25 cellular contexts compared by ENCODE assay signal in genomic region chr11:103234974-103235373, GRCh38.
DNase-seq lines count a peak whose midpoint lies in the region; ATAC-seq and TF ChIP-seq lines count a peak whose summit lies in the region.
"Had no signal": no experiment of that assay in that cellular context is flagged by ENCODE, and none has a peak within 500 bp of the region (broad histone marks: within the 10 kb centered on the region; RNA-seq: fewer than 3 reads in every experiment).

No MANE protein-coding gene starts in this region.

- peaks cover 0 to 5% of the 10 kb centered on the region in 2 experiments; a peak in 2 of 4 replicates for H3K4me1 ChIP-seq in SK-N-SH (ENCODE audit: control insufficient read depth in 1 of 2, insufficient read depth in 2 of 2, low read depth in 1 of 2, low read length in 1 of 2)
- H3K4me1 ChIP-seq in osteoblast (ENCODE audit: insufficient read depth, low read length) = no peaks in the 10 kb centered on the region
- H3K4me1 ChIP-seq: BLaER1 treated with 17β-estradiol and CSF1 and Interleukin-3, amounts not matched to agents 10 nM and 100 nM; heart left ventricle; psoas muscle; stomach; upper lobe of left lung had no signal

- no peaks in the 10 kb centered on the region for H3K9me3 ChIP-seq in SK-N-SH
- no peaks in the 10 kb centered on the region for H3K9me3 ChIP-seq in osteoblast (ENCODE audit: low read depth, low read length)
- H3K9me3 ChIP-seq: BLaER1 treated with 17β-estradiol and CSF1 and Interleukin-3, amounts not matched to agents 10 nM and 100 nM; heart left ventricle; psoas muscle; stomach; upper lobe of left lung had no signal

- 21% methylated on average over 2 of the region's 2 CpGs for WGBS in SK-N-SH (ENCODE audit: low lambda C conversion rate)

- H3K27ac ChIP-seq in SK-N-SH (ENCODE audit: low read depth in 2 of 2, low read length in 1 of 2) (peak overlapping the region; percentile 56 to 58; a peak in 3 of 4 replicates), osteoblast (ENCODE audit: low read depth, low read length) (peak overlapping the region; percentile 13)
- H3K27ac ChIP-seq: BLaER1 treated with 17β-estradiol and CSF1 and Interleukin-3, amounts not matched to agents 10 nM and 100 nM; epithelial cell of prostate; heart left ventricle; psoas muscle; stomach; upper lobe of left lung had no signal

- H3F3A ChIP-seq in SK-N-SH (replicated peaks; ENCODE audit: insufficient read depth) = peaks cover 10% of the 10 kb centered on the region

- DNase-seq in ELR (ENCODE audit: low read depth) (peak; percentile 16), SK-N-SH (no peak), fibroblast of gingiva (ENCODE audit: low read depth) (peak; percentile 75), osteoblast (ENCODE audit: insufficient read length, low spot score, missing footprints) (peak; percentile 21), hypothalamus (lab: John Stamatoyannopoulos, UW) (no peak)
- DNase-seq: activated CD4-positive, alpha-beta T cell treated with anti-CD3 and anti-CD28 coated beads, Interleukin-2, amount 10 ng/mL, durations not matched to agents 24 days and 14 days; activated naive CD8-positive, alpha-beta T cell treated with anti-CD3 and anti-CD28 coated beads, Interleukin-2, amount 10 ng/mL, durations not matched to agents 7 days and 5 days; heart left ventricle; KG1; NCI-H1694 treated with DMSO at 0.1 percent for 48 hours; NCI-H2227 treated with DMSO at 0.1 percent for 48 hours; NCI-H774; psoas muscle; SHP77; stimulated activated CD4-positive, alpha-beta T cell treated with anti-CD3 and anti-CD28 coated beads, Interleukin-4, amount 100 ng/mL, for 4 hours; stomach; T-helper 1 cell; upper lobe of left lung had no signal

- no peak for ATAC-seq in HG03520 (IDR thresholded peaks at IDR 0.05; ENCODE audit: unreplicated experiment)
- ATAC-seq in GM19035 (IDR thresholded peaks at IDR 0.05; ENCODE audit: unreplicated experiment) = no peak
- ATAC-seq in GM21526 (IDR thresholded peaks at IDR 0.05; ENCODE audit: low FRiP score, unreplicated experiment) = no peak
- ATAC-seq: GM23338, left lobe of liver, psoas muscle had no signal

- no peak for TF ChIP-seq RAD21 in SK-N-SH (IDR thresholded peaks at IDR 0.05; ENCODE audit: low read length)

- H3K4me2 ChIP-seq in SK-N-SH = no peak overlapping the region
- peak overlapping the region; percentile 13 for H3K4me2 ChIP-seq in osteoblast (ENCODE audit: insufficient read depth, low read length)
- H3K4me2 ChIP-seq: BLaER1 treated with 17β-estradiol and CSF1 and Interleukin-3, amounts not matched to agents 10 nM and 100 nM; GM23338 had no signal

- peak overlapping the region; percentile 57; the same call in 1 of the 2 replicates for H2AFZ ChIP-seq in SK-N-SH (ENCODE audit: low read depth)
- no peak overlapping the region for H2AFZ ChIP-seq in osteoblast (ENCODE audit: low read length)
- H2AFZ ChIP-seq: GM23338 had no signal

- TF ChIP-seq EP300 in SK-N-SH (IDR thresholded peaks at IDR 0.05; ENCODE audit: borderline replicate concordance in 1 of 2, low read depth in 1 of 2, low read length in 1 of 2) = no peak

- H3K9ac ChIP-seq in SK-N-SH = no peak overlapping the region
- H3K9ac ChIP-seq: BLaER1 treated with 17β-estradiol and CSF1 and Interleukin-3, amounts not matched to agents 10 nM and 100 nM had no signal

- H3K79me2 ChIP-seq in SK-N-SH (ENCODE audit: insufficient read depth) (no peaks in the 10 kb centered on the region), osteoblast (ENCODE audit: insufficient read depth, low read length) (no peaks in the 10 kb centered on the region)

- H3K27me3 ChIP-seq in SK-N-SH (ENCODE audit: insufficient read depth) (no peaks in the 10 kb centered on the region), osteoblast (ENCODE audit: insufficient read depth, low read length) (no peaks in the 10 kb centered on the region)
- H3K27me3 ChIP-seq: BLaER1 treated with 17β-estradiol and CSF1 and Interleukin-3, amounts not matched to agents 10 nM and 100 nM; heart left ventricle; stomach; upper lobe of left lung had no signal

- H4K20me1 ChIP-seq in SK-N-SH (ENCODE audit: insufficient read depth) (no peaks in the 10 kb centered on the region), osteoblast (ENCODE audit: insufficient read depth, low read length) (no peaks in the 10 kb centered on the region)
- H4K20me1 ChIP-seq: BLaER1 treated with 17β-estradiol and CSF1 and Interleukin-3, amounts not matched to agents 10 nM and 100 nM had no signal

- TF ChIP-seq CTCF in SK-N-SH (IDR thresholded peaks at IDR 0.05) = no peak
- TF ChIP-seq CTCF in osteoblast (IDR thresholded peaks at IDR 0.05; ENCODE audit: extremely low read depth, low read depth, low read length) = no peak

- POLR2A ChIA-PET in SK-N-SH (lab: Yijun Ruan, JAX) = no interaction called here

- CTCF ChIA-PET in SK-N-SH (lab: Yijun Ruan, JAX) = no interaction called here

- H3K36me3 ChIP-seq in SK-N-SH (replicated peaks in 1 of 2; ENCODE audit: control insufficient read depth in 1 of 2, insufficient read depth in 2 of 2, low read length in 1 of 2) = peaks cover 9 to 19% of the 10 kb centered on the region in 2 experiments
- H3K36me3 ChIP-seq in osteoblast (ENCODE audit: insufficient read depth, low read length) = no peaks in the 10 kb centered on the region

- no peak overlapping the region for H3K4me3 ChIP-seq in SK-N-SH (ENCODE audit: low read depth in 2 of 2, low read length in 1 of 2)
- H3K4me3 ChIP-seq in osteoblast (ENCODE audit: insufficient read depth, low read length) = no peak overlapping the region
- H3K4me3 ChIP-seq: BLaER1 treated with 17β-estradiol and CSF1 and Interleukin-3, amounts not matched to agents 10 nM and 100 nM; GM23338; heart left ventricle; psoas muscle; stomach; upper lobe of left lung had no signal

- no peaks in the 10 kb centered on the region for H3K9me2 ChIP-seq in SK-N-SH

TF ChIP-seq in SK-N-SH, 30 proteins besides CTCF, POLR2A, EP300 and RAD21 (continues in another document):
- TF ChIP-seq MEF2A (IDR thresholded peaks at IDR 0.05; ENCODE audit: borderline replicate concordance, low read depth) (peak; percentile 41; the same call in 1 of the 2 replicates), SMC3 (IDR thresholded peaks at IDR 0.05; ENCODE audit: low read depth, low read length) (no peak), TAF1 (IDR thresholded peaks at IDR 0.05; ENCODE audit: borderline replicate concordance, low read depth, low read length) (no peak), GATA2 (CRISPR knock-in tag; IDR thresholded peaks at IDR 0.05) (no peak), RFX5 (IDR thresholded peaks at IDR 0.05; ENCODE audit: low read length) (no peak), JUND (IDR thresholded peaks at IDR 0.05) (no peak), RXRA (IDR thresholded peaks at IDR 0.05; ENCODE audit: borderline replicate concordance, low read depth) (no peak), TCF12 (IDR thresholded peaks at IDR 0.05) (peak; percentile 52; the same call in 1 of the 2 replicates), TEAD4 (IDR thresholded peaks at IDR 0.05; ENCODE audit: borderline replicate concordance, insufficient read depth) (no peak)
- TF ChIP-seq, protein P1, sequence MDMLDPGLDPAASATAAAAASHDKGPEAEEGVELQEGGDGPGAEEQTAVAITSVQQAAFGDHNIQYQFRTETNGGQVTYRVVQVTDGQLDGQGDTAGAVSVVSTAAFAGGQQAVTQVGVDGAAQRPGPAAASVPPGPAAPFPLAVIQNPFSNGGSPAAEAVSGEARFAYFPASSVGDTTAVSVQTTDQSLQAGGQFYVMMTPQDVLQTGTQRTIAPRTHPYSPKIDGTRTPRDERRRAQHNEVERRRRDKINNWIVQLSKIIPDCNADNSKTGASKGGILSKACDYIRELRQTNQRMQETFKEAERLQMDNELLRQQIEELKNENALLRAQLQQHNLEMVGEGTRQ (IDR thresholded peaks at IDR 0.05; ENCODE audit: borderline replicate concordance, low read depth, low read length) = no peak
- TF ChIP-seq, protein P2, sequence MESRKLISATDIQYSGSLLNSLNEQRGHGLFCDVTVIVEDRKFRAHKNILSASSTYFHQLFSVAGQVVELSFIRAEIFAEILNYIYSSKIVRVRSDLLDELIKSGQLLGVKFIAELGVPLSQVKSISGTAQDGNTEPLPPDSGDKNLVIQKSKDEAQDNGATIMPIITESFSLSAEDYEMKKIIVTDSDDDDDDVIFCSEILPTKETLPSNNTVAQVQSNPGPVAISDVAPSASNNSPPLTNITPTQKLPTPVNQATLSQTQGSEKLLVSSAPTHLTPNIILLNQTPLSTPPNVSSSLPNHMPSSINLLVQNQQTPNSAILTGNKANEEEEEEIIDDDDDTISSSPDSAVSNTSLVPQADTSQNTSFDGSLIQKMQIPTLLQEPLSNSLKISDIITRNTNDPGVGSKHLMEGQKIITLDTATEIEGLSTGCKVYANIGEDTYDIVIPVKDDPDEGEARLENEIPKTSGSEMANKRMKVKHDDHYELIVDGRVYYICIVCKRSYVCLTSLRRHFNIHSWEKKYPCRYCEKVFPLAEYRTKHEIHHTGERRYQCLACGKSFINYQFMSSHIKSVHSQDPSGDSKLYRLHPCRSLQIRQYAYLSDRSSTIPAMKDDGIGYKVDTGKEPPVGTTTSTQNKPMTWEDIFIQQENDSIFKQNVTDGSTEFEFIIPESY (IDR thresholded peaks at IDR 0.05; ENCODE audit: borderline replicate concordance, low read depth) = no peak
- TF ChIP-seq, protein P3, sequence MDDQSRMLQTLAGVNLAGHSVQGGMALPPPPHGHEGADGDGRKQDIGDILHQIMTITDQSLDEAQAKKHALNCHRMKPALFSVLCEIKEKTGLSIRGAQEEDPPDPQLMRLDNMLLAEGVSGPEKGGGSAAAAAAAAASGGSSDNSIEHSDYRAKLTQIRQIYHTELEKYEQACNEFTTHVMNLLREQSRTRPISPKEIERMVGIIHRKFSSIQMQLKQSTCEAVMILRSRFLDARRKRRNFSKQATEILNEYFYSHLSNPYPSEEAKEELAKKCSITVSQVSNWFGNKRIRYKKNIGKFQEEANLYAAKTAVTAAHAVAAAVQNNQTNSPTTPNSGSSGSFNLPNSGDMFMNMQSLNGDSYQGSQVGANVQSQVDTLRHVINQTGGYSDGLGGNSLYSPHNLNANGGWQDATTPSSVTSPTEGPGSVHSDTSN (IDR thresholded peaks at IDR 0.05) = 0 out of 2 replicates have a peak, but pooled peaks have one; percentile 19

Comparison
In these comparisons a context has a peak if more than half of its experiments do, and no peak if none do; other contexts are left out.
1. DNase-seq: peak in ELR (single experiment), fibroblast of gingiva (single experiment) and osteoblast (single experiment); none in SK-N-SH (single experiment) and hypothalamus (0 of 51).